Comparison of ENCODE assay signal across 1 cellular context in genomic region chr7:151012921-151013347, GRCh38.
TF ChIP-seq lines count a peak whose summit lies in the region.

No MANE protein-coding gene starts in this region.

TF ChIP-seq in IMR-90, 13 proteins besides CTCF, POLR2A, EP300 and RAD21:
- TF ChIP-seq CHD1 (IDR thresholded peaks at IDR 0.05; ENCODE audit: low read depth, low read length) (no peak), RFX5 (IDR thresholded peaks at IDR 0.05; ENCODE audit: low read depth, low read length) (no peak), SMC3 (IDR thresholded peaks at IDR 0.05; ENCODE audit: low read depth, low read length) (peak; percentile 36)
